ENCODE assay signal across 9 cellular contexts in the genomic region with DNA sequence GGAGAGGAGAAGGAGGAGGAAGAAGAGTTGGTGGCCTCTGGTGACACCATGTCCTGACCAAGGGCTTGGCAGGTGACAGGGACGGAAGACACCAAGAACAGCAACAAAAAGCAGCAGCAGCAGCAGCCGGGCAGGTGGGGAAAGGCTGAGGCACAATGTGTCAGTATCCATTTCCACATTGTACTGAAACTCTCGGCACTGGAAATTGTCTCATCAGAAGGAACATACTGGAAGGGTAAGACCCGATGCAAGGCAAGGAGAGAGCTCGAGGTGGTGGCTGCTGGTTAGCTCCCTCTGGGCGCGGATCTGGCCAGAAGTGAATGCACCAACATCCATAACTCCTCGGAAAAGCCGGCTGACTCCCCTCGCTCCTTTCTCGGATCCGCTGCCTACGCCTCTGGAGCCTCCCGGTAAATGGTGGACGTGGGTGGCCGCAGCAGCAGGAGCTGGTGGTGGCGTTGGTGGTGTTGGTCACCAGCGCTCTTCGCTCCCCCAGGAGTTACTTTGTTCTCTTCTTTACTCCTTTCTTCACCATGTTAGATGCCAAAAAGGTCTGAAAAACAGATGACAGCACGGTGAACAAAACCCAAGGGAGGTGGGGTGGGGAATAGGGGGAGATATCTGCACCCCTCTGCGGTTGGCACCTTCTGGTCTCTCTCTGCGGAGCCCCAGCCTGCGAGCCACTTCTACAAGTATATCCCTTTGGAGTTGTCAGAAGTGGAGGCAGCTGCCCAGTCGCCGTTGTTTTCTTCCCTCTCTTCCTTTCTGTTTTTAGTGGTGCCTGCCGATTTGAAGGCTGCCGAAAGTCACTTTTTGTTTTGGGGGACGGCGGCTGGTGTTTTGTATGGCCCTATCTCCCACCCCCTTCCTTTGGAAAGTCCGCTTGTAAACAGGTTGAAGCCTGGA. TPM values are rescaled to one million over a fixed set of nuclear protein-coding genes. Genes with fewer than 3 reads are reported as not detected.
DNase-seq lines count a peak whose midpoint lies in the region; ATAC-seq and TF ChIP-seq lines count a peak whose summit lies in the region.
"Had no signal": no experiment of that assay in that cellular context is flagged by ENCODE, and none has a peak within 500 bp of the region (broad histone marks: within the 10 kb centered on the region; RNA-seq: fewer than 3 reads in every experiment).

No MANE protein-coding gene starts in this region.

- DNase-seq in AG08396 (ENCODE audit: low spot score) = peak; percentile 22
- no peak for DNase-seq in NT2/D1 (ENCODE audit: low read depth, low spot score)
- peak in 1 of 2 donors; percentile 47 for DNase-seq in fibroblast of lung (ENCODE audit: low read depth in 2 of 2)
- peak; percentile 46 for DNase-seq in neural progenitor cell (ENCODE audit: low spot score)
- no peak for DNase-seq in NCI-H2227 treated with DMSO at 0.1 percent for 48 hours (lab: John Stamatoyannopoulos, UW)
- DNase-seq in NK-92 (lab: John Stamatoyannopoulos, UW; ENCODE audit: unreplicated experiment) = no peak
- DNase-seq in SKM-1 (lab: John Stamatoyannopoulos, UW; ENCODE audit: unreplicated experiment) = no peak

- H3K4me3 ChIP-seq in NT2/D1 (ENCODE audit: insufficient read length, low read depth) = peak overlapping the region; percentile 30
- peak overlapping the region; percentile 66 to 79 (median 72) for H3K4me3 ChIP-seq in fibroblast of lung (replicated peaks in 1 of 4; ENCODE audit: control extremely low read depth in 1 of 4, insufficient read depth in 1 of 4, low read depth in 3 of 4, low read length in 4 of 4)
- peak overlapping the region; percentile 62 for H3K4me3 ChIP-seq in neural progenitor cell

- no peaks in the 10 kb centered on the region for H3K4me1 ChIP-seq in NT2/D1 (ENCODE audit: insufficient read depth, insufficient read length)
- no peaks in the 10 kb centered on the region for H3K4me1 ChIP-seq in fibroblast of lung (ENCODE audit: control insufficient read depth, extremely low read depth, insufficient read depth, low read length)
- peaks cover 20% of the 10 kb centered on the region for H3K4me1 ChIP-seq in neural progenitor cell

- H3K4me2 ChIP-seq in fibroblast of lung (ENCODE audit: extremely low read depth, insufficient read depth, low read length) (peak overlapping the region; percentile 90), neural progenitor cell (peak overlapping the region; percentile 94)

- H3K9me3 ChIP-seq in NT2/D1 (ENCODE audit: insufficient read depth, low read length) = no peaks in the 10 kb centered on the region
- H3K9me3 ChIP-seq in fibroblast of lung (ENCODE audit: control insufficient read depth, insufficient read depth, low read depth, low read length) = no peaks in the 10 kb centered on the region
- no peaks in the 10 kb centered on the region for H3K9me3 ChIP-seq in neural progenitor cell (ENCODE audit: low read depth)

- peaks cover 11% of the 10 kb centered on the region for H3K27me3 Mint-ChIP-seq in neural progenitor cell (ENCODE audit: insufficient read depth, low read depth)

- no peaks in the 10 kb centered on the region for H3K79me2 ChIP-seq in fibroblast of lung (ENCODE audit: control insufficient read depth, insufficient read depth, low read length)
- H3K79me2 ChIP-seq in neural progenitor cell (ENCODE audit: low read depth) = no peaks in the 10 kb centered on the region

- no peak for TF ChIP-seq CTCF in fibroblast of lung (conservative IDR thresholded peaks at IDR 0.05 in 1 of 2, IDR thresholded peaks at IDR 0.05 in 1 of 2; ENCODE audit: low read depth in 1 of 2, low read length in 2 of 2)
- TF ChIP-seq CTCF in neural progenitor cell (IDR thresholded peaks at IDR 0.05) = no peak

- peaks cover 42% of the 10 kb centered on the region for H3K4me1 Mint-ChIP-seq in neural progenitor cell

- H3K36me3 Mint-ChIP-seq in neural progenitor cell = no peaks in the 10 kb centered on the region

- no peaks in the 10 kb centered on the region for H4K20me1 ChIP-seq in fibroblast of lung (ENCODE audit: control insufficient read depth, extremely low read depth, insufficient read depth, low read length)
- no peaks in the 10 kb centered on the region for H4K20me1 ChIP-seq in neural progenitor cell (ENCODE audit: low read depth)

- peak overlapping the region; percentile 60 for H2AFZ ChIP-seq in fibroblast of lung (ENCODE audit: low read length)
- H2AFZ ChIP-seq in neural progenitor cell (replicated peaks) = peak overlapping the region; percentile 96

- H3K27ac ChIP-seq in fibroblast of lung (ENCODE audit: insufficient read depth, low read length) = no peak overlapping the region
- H3K27ac ChIP-seq in neural progenitor cell = no peak overlapping the region

- H3K36me3 ChIP-seq in NT2/D1 (ENCODE audit: insufficient read depth, insufficient read length, low read length) (no peaks in the 10 kb centered on the region), fibroblast of lung (ENCODE audit: control insufficient read depth, insufficient read depth, low read length) (no peaks in the 10 kb centered on the region), neural progenitor cell (no peaks in the 10 kb centered on the region)

- H3K9ac ChIP-seq in NT2/D1 (ENCODE audit: insufficient read length, low read depth) (no peak overlapping the region), fibroblast of lung (ENCODE audit: insufficient read depth, low read length) (no peak overlapping the region), neural progenitor cell (no peak overlapping the region)

- peaks cover 39% of the 10 kb centered on the region for H3K27me3 ChIP-seq in NT2/D1 (ENCODE audit: insufficient read depth, insufficient read length)
- H3K27me3 ChIP-seq in fibroblast of lung (ENCODE audit: control insufficient read depth, insufficient read depth, low read length) = no peaks in the 10 kb centered on the region
- H3K27me3 ChIP-seq in neural progenitor cell = peaks cover 67% of the 10 kb centered on the region

- H3F3A ChIP-seq in neural progenitor cell (ENCODE audit: low read depth) = peaks cover 22% of the 10 kb centered on the region

- ATAC-seq in GM18517 (IDR thresholded peaks at IDR 0.05; ENCODE audit: unreplicated experiment) = no peak

- H3K9me3 Mint-ChIP-seq in neural progenitor cell = no peaks in the 10 kb centered on the region

- H3K4me3 Mint-ChIP-seq in neural progenitor cell = peak overlapping the region; percentile 97

- peak overlapping the region; percentile 47 for H3K27ac Mint-ChIP-seq in neural progenitor cell

RNA-seq across cellular contexts. Expression of gene FGF10, which starts 0.5 kb away (rescaled TPM):
- 110 and 154 TPM in 2 replicates for total RNA-seq in fibroblast of lung
- 0.58 and 6.9 TPM in 2 replicates for polyA plus RNA-seq in fibroblast of lung
- polyA plus RNA-seq in fibroblast of lung (2012) = 0.52 and 5.0 TPM in 2 replicates
- 1.6 and 14.5 TPM in 2 replicates for polyA minus RNA-seq in fibroblast of lung (ENCODE audit: low replicate concordance)
- 0.37 and 1.3 TPM in 2 replicates for total RNA-seq in neural progenitor cell (ENCODE audit: low replicate concordance)
- total RNA-seq: HT1080 had no signal

Comparison
In these comparisons a context has a peak if more than half of its experiments do, and no peak if none do; other contexts are left out.
1. DNase-seq: peak in AG08396 (single experiment) and neural progenitor cell (single experiment); none in NT2/D1 (single experiment), NCI-H2227 treated with DMSO at 0.1 percent for 48 hours (single experiment), NK-92 (single experiment) and SKM-1 (single experiment).
2. RNA of gene FGF10, which starts 0.5 kb away (total RNA-seq): 110 to 154 TPM in fibroblast of lung; 0.37 to 1.3 TPM in neural progenitor cell; every median in the first group is over 10 times any median in the second.
3. Peak in every context shown above with its lines, with median percentiles within 50 percentile points of each other: H3K4me3 ChIP-seq.